34 cellular contexts compared by ENCODE assay signal in the genomic region with DNA sequence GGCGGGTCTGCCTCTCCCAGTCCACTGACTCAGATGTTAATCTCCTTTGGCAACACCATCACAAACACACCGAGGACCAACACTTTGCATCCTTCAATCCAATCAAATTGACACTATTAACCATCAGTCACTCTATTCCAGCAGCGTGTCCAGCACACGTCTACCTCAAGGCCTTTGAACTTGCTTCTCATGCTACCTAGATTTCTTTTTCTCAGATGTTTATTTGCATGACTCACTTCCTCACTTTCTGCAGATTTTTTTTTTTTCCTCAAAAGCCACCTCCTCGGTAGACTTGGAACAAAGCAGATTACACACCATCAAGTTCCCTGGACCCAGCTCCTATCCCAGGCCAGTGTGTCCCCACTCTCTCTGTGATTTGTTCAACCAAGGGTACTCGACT. TPM values are rescaled to one million over a fixed set of nuclear protein-coding genes. Genes with fewer than 3 reads are reported as not detected.
DNase-seq lines count a peak whose midpoint lies in the region; ATAC-seq, FAIRE-seq and TF ChIP-seq lines count a peak whose summit lies in the region.
"Had no signal": no experiment of that assay in that cellular context is flagged by ENCODE, and none has a peak within 500 bp of the region (broad histone marks: within the 10 kb centered on the region; RNA-seq: fewer than 3 reads in every experiment).

No MANE protein-coding gene starts in this region.

- DNase-seq in HepG2 (ENCODE audit: low spot score) (no peak), right lobe of liver (no peak), PC-3 (peak; percentile 64), endothelial cell of umbilical vein (ENCODE audit: low read depth, low spot score) (no peak), dorsolateral prefrontal cortex (no peak)
- DNase-seq in stimulated activated CD4-positive, alpha-beta T cell treated with anti-CD3 and anti-CD28 coated beads, Interleukin-15, amount 100 ng/mL, for 24 hours = no peak
- DNase-seq: activated CD4-positive, alpha-beta T cell treated with anti-CD3 and anti-CD28 coated beads for 1 hour; activated CD8-positive, alpha-beta memory T cell treated with anti-CD3 and anti-CD28 coated beads, Interleukin-2, amount 50 U/mL, for 48 hours; activated CD8-positive, alpha-beta T cell treated with anti-CD3 and anti-CD28 coated beads for 36 hours; anterior cingulate cortex; DMS153; effector memory CD8-positive, alpha-beta T cell; NCI-H1092 treated with DMSO at 0.1 percent for 48 hours; NCI-H187; NCI-H526; PC-9; right cardiac atrium; SHP77; stimulated activated CD4-positive, alpha-beta T cell treated with anti-CD3 and anti-CD28 coated beads, Interleukin-2, amount 100 ng/mL, for 24 hours; stimulated activated CD8-positive, alpha-beta memory T cell treated with anti-CD3 and anti-CD28 coated beads, Interleukin-4, amount 100 ng/mL, for 48 hours; testis had no signal

- H3K9me2 ChIP-seq in PC-3 (replicated peaks; ENCODE audit: low read length) = no peaks in the 10 kb centered on the region

- TF ChIP-seq CTCF in HepG2 (CRISPR knock-in tag; IDR thresholded peaks at IDR 0.05) (no peak), right lobe of liver (IDR thresholded peaks at IDR 0.05) (no peak), PC-3 (conservative IDR thresholded peaks at IDR 0.05; ENCODE audit: low read depth, low read length) (no peak), endothelial cell of umbilical vein (IDR thresholded peaks at IDR 0.05; ENCODE audit: extremely low read depth in 1 of 2, insufficient read depth in 1 of 2, low read depth in 1 of 2, low read length in 2 of 2) (no peak), dorsolateral prefrontal cortex (IDR thresholded peaks at IDR 0.05 in 54 of 56, conservative IDR thresholded peaks at IDR 0.05 in 2 of 56; ENCODE audit: low read depth in 1 of 56, partially characterized antibody in 56 of 56) (no peak)

- H3K27ac ChIP-seq in HepG2 (ENCODE audit: extremely low read length, insufficient read depth, low read length) (no peak overlapping the region), right lobe of liver (no peak overlapping the region), PC-3 (ENCODE audit: low read length) (no peak overlapping the region), endothelial cell of umbilical vein (ENCODE audit: insufficient read depth, low read depth, low read length) (no peak overlapping the region), dorsolateral prefrontal cortex (no peak overlapping the region)
- H3K27ac ChIP-seq: cardiac muscle cell, parathyroid adenoma, PC-9, testis had no signal

- H3K4me1 ChIP-seq in HepG2 (ENCODE audit: insufficient read depth, low read length) (peaks cover 16% of the 10 kb centered on the region; the same call in 1 of the 2 replicates), right lobe of liver (peaks cover 0 to 5% (median 0%) of the 10 kb centered on the region in 4 donors), PC-3 (ENCODE audit: insufficient read depth, low read length) (peaks cover 20% of the 10 kb centered on the region), endothelial cell of umbilical vein (ENCODE audit: control insufficient read depth, extremely low read depth, insufficient read depth, low read length) (peaks cover 4% of the 10 kb centered on the region)
- H3K4me1 ChIP-seq: parathyroid adenoma, testis had no signal

- H4K20me1 ChIP-seq in HepG2 (ENCODE audit: insufficient read depth, low read length) (no peaks in the 10 kb centered on the region), PC-3 (ENCODE audit: low read length) (no peaks in the 10 kb centered on the region), endothelial cell of umbilical vein (replicated peaks; ENCODE audit: control insufficient read depth, extremely low read depth, insufficient read depth, low read length) (no peaks in the 10 kb centered on the region)

- ATAC-seq in HepG2 = no peak
- ATAC-seq in right lobe of liver = no peak
- peak; percentile 64 for ATAC-seq in PC-3
- ATAC-seq in GM18907 (IDR thresholded peaks at IDR 0.05; ENCODE audit: unreplicated experiment) = no peak
- ATAC-seq: activated CD8-positive, alpha-beta T cell treated with anti-CD3 and anti-CD28 coated beads for 36 hours; effector memory CD8-positive, alpha-beta T cell; right cardiac atrium had no signal

- H3F3A ChIP-seq in PC-3 (ENCODE audit: low read length, unreplicated experiment) = no peaks in the 10 kb centered on the region

- no peak for TF ChIP-seq RAD21 in HepG2 (CRISPR knock-in tag; IDR thresholded peaks at IDR 0.05)

- H3K36me3 ChIP-seq in HepG2 (replicated peaks in 1 of 2; ENCODE audit: control insufficient read depth in 1 of 2, insufficient read depth in 2 of 2, low read length in 2 of 2) (no peaks in the 10 kb centered on the region), right lobe of liver (no peaks in the 10 kb centered on the region), PC-3 (ENCODE audit: low read depth, low read length) (no peaks in the 10 kb centered on the region), endothelial cell of umbilical vein (ENCODE audit: control insufficient read depth in 2 of 2, extremely low read depth in 1 of 2, insufficient read depth in 2 of 2, low read length in 2 of 2) (no peaks in the 10 kb centered on the region)
- H3K36me3 ChIP-seq: cardiac muscle cell had no signal

- H3K9me1 ChIP-seq in endothelial cell of umbilical vein (replicated peaks; ENCODE audit: control insufficient read depth, extremely low read depth, insufficient read depth, low read length) = no peaks in the 10 kb centered on the region

- dilution Hi-C loops in endothelial cell of umbilical vein (cut with MboI; ENCODE audit: extremely low pct_ligation_motif_present, low sequenced_read_pairs) = no loop called here

- H3K9ac ChIP-seq in HepG2 (ENCODE audit: insufficient read depth, low read depth, low read length) (no peak overlapping the region), PC-3 (ENCODE audit: low read length) (no peak overlapping the region), endothelial cell of umbilical vein (replicated peaks; ENCODE audit: extremely low read depth, insufficient read depth, low read length) (no peak overlapping the region)
- H3K9ac ChIP-seq: parathyroid adenoma had no signal

- in situ Hi-C loops in HepG2 (cut with HindIII; ENCODE audit: extremely low pct_ligation_motif_present, low pct_unique_long_range_greater_than_20kb) = no loop called here

- CTCF ChIA-PET in HepG2 (lab: Yijun Ruan, JAX; ENCODE audit: low intra/inter-chr PET ratio, low total read pairs) = no interaction called here
- CTCF ChIA-PET in PC-3 (lab: Charles Lee) = no interaction called here
- CTCF ChIA-PET in endothelial cell of umbilical vein (lab: Charles Lee) = no interaction called here

- H3K27me3 ChIP-seq in HepG2 (ENCODE audit: control insufficient read depth in 1 of 2, insufficient read depth in 2 of 2, low read length in 2 of 2) (no peaks in the 10 kb centered on the region), right lobe of liver (no peaks in the 10 kb centered on the region), PC-3 (ENCODE audit: low read length) (no peaks in the 10 kb centered on the region), endothelial cell of umbilical vein (ENCODE audit: control insufficient read depth in 2 of 2, insufficient read depth in 2 of 2, low read length in 2 of 2) (no peaks in the 10 kb centered on the region), dorsolateral prefrontal cortex (peaks cover 0 to 87% (median 28%) of the 10 kb centered on the region in 45 donors)
- H3K27me3 ChIP-seq: cardiac muscle cell, testis had no signal

- TF ChIP-seq POLR2A in HepG2 (IDR thresholded peaks at IDR 0.05; ENCODE audit: insufficient read depth in 1 of 2, low read depth in 2 of 2, low read length in 2 of 2) = no peak
- TF ChIP-seq POLR2A in right lobe of liver (IDR thresholded peaks at IDR 0.05) = no peak
- no peak for TF ChIP-seq POLR2A in endothelial cell of umbilical vein (IDR thresholded peaks at IDR 0.05; ENCODE audit: low read depth, low read length)

- H3K4me3 ChIP-seq in HepG2 (replicated peaks in 1 of 3; ENCODE audit: insufficient read depth in 1 of 3, low read depth in 2 of 3, low read length in 3 of 3) (no peak overlapping the region), right lobe of liver (no peak overlapping the region), PC-3 (ENCODE audit: low read length) (no peak overlapping the region), endothelial cell of umbilical vein (replicated peaks in 1 of 3; ENCODE audit: insufficient read depth in 1 of 3, low read depth in 1 of 3, low read length in 3 of 3) (no peak overlapping the region), dorsolateral prefrontal cortex (no peak overlapping the region)
- H3K4me3 ChIP-seq: cardiac muscle cell, PC-9, testis had no signal

- H3K79me2 ChIP-seq in HepG2 (ENCODE audit: insufficient read depth, low read length) (no peaks in the 10 kb centered on the region), PC-3 (ENCODE audit: low read length) (no peaks in the 10 kb centered on the region), endothelial cell of umbilical vein (ENCODE audit: control insufficient read depth, insufficient read depth, low read length) (no peaks in the 10 kb centered on the region)
- H3K79me2 ChIP-seq: parathyroid adenoma had no signal

- TF ChIP-seq EP300 in HepG2 (IDR thresholded peaks at IDR 0.05; ENCODE audit: low read depth in 2 of 2, low read length in 2 of 2) = no peak
- no peak for TF ChIP-seq EP300 in HepG2 (CRISPR knock-in tag; IDR thresholded peaks at IDR 0.05; ENCODE audit: borderline replicate concordance)

- 0% methylated on average over 5 of the region's 6 CpGs for WGBS in HepG2 (ENCODE audit: low lambda C conversion rate)
- WGBS in right lobe of liver (ENCODE audit: insufficient coverage, low coverage, low lambda C conversion rate, missing lambda C conversion rate) = 65% methylated on average over 4 of the region's 6 CpGs

- no peak for FAIRE-seq in HepG2 (lab: Jason Lieb, UNC)
- peak; percentile 77 for FAIRE-seq in endothelial cell of umbilical vein (lab: Jason Lieb, UNC)
- FAIRE-seq: colon, G401.6, keratinocyte had no signal

- intact Hi-C loops in HepG2 (cut with micrococcal nuclease; ENCODE audit: unreplicated experiment) (no loop called here), right lobe of liver (cut with DNase I) (no loop called here), PC-3 (cut with micrococcal nuclease) (loop anchor here (10.0 kb wide), 1 partner anchor 80 kb away; no protein-coding TSS in a partner anchor), endothelial cell of umbilical vein (cut with micrococcal nuclease) (no loop called here), dorsolateral prefrontal cortex (cut with DNase I) (no loop called here)

- H3K9me3 ChIP-seq in HepG2 (ENCODE audit: low read length) (no peaks in the 10 kb centered on the region), right lobe of liver (no peaks in the 10 kb centered on the region), PC-3 (ENCODE audit: low read length) (no peaks in the 10 kb centered on the region), endothelial cell of umbilical vein (replicated peaks; ENCODE audit: control insufficient read depth, insufficient read depth, low read length) (no peaks in the 10 kb centered on the region)
- H3K9me3 ChIP-seq: testis had no signal

- no TSS peak for BruUV-seq in HepG2 (replicated peaks; lab: Mats Ljungman, UMichigan)
- BruUV-seq in PC-3 (replicated peaks; lab: Mats Ljungman, UMichigan) = no TSS peak
- BruUV-seq in endothelial cell of umbilical vein (replicated peaks; lab: Mats Ljungman, UMichigan) = no TSS peak

- POLR2A ChIA-PET in HepG2 (lab: Yijun Ruan, JAX) = no interaction called here
- POLR2A ChIA-PET in PC-3 (lab: Charles Lee; ENCODE audit: unreplicated experiment) = no interaction called here
- POLR2A ChIA-PET in endothelial cell of umbilical vein (lab: Charles Lee) = no interaction called here

- H2AFZ ChIP-seq in HepG2 (ENCODE audit: low read length) (no peak overlapping the region), PC-3 (ENCODE audit: low read length) (no peak overlapping the region), endothelial cell of umbilical vein (ENCODE audit: low read depth, low read length) (no peak overlapping the region)
- H2AFZ ChIP-seq: parathyroid adenoma, PC-9 had no signal

- H3K4me2 ChIP-seq in HepG2 (ENCODE audit: low read depth, low read length) = no peak overlapping the region
- H3K4me2 ChIP-seq in PC-3 (ENCODE audit: low read length) = no peak overlapping the region
- H3K4me2 ChIP-seq in endothelial cell of umbilical vein (ENCODE audit: insufficient read depth, low read length) = no peak overlapping the region
- H3K4me2 ChIP-seq: PC-9 had no signal

RNA-seq across cellular contexts. Expression of gene SUPT20HL2, which starts 49.5 kb away (rescaled TPM):
- total RNA-seq in HepG2 (2016; rRNA removed; fragmentation: Illumina TruSeq; extraction: Trizol) (not detected in 2 replicates), right lobe of liver (not detected), PC-3 (2014; rRNA removed) (not detected in 2 replicates), endothelial cell of umbilical vein (not detected in 2 replicates), dorsolateral prefrontal cortex (under 1 TPM in 5 of 120 experiments, not detected in 115; 0.18 to 0.27 (median 0.20) TPM)
- not detected in 2 replicates for total RNA-seq in HepG2 (2016; cell fraction: cytosol; rRNA removed; fragmentation: Illumina TruSeq; extraction: Trizol; ENCODE audit: low read depth)
- not detected in 2 replicates for total RNA-seq in HepG2 (2016; cell fraction: insoluble cytoplasmic fraction; rRNA removed; fragmentation: Illumina TruSeq; extraction: Trizol)
- total RNA-seq in HepG2 (2016; cell fraction: membrane; rRNA removed; fragmentation: Illumina TruSeq; extraction: Trizol) = not detected in 2 replicates
- total RNA-seq in HepG2 (2016; cell fraction: nucleus; rRNA removed; fragmentation: Illumina TruSeq; extraction: Trizol) = not detected in 2 replicates
- polyA plus RNA-seq in HepG2 (2011; rRNA removed) (not detected in 2 replicates), endothelial cell of umbilical vein (not detected in 2 replicates)
- not detected in 2 replicates for polyA plus RNA-seq in HepG2 (2011; cell fraction: cytosol; rRNA removed)
- not detected in 2 replicates for polyA plus RNA-seq in HepG2 (2011; cell fraction: nucleus; rRNA removed)
- not detected in 2 replicates for polyA plus RNA-seq in HepG2 (2012)
- not detected in 2 replicates for polyA plus RNA-seq in HepG2 (2016; cell fraction: cytosol; fragmentation: Illumina TruSeq; extraction: Trizol; ENCODE audit: low read depth)
- not detected in 2 replicates for polyA plus RNA-seq in HepG2 (2016; cell fraction: insoluble cytoplasmic fraction; fragmentation: Illumina TruSeq; extraction: Trizol; ENCODE audit: low read depth)
- not detected in 2 replicates for polyA plus RNA-seq in HepG2 (2016; cell fraction: membrane; fragmentation: Illumina TruSeq; extraction: Trizol; ENCODE audit: low read depth)
- not detected in 2 replicates for polyA plus RNA-seq in HepG2 (2016; cell fraction: nucleus; fragmentation: Illumina TruSeq; extraction: Trizol; ENCODE audit: insufficient read depth, low read depth)
- polyA minus RNA-seq in HepG2 (2011; rRNA and poly(A)+ RNA removed; ENCODE audit: low replicate concordance) = not detected in 2 replicates
- not detected in 2 replicates for polyA minus RNA-seq in HepG2 (2011; cell fraction: cytosol; rRNA and poly(A)+ RNA removed)
- not detected in 2 replicates for polyA minus RNA-seq in HepG2 (2011; cell fraction: nucleus; rRNA and poly(A)+ RNA removed)
- polyA plus RNA-seq in endothelial cell of umbilical vein (2011; cell fraction: cytosol; rRNA removed) = not detected in 2 replicates
- polyA plus RNA-seq in endothelial cell of umbilical vein (2011; cell fraction: nucleus; rRNA removed) = not detected in 2 replicates
- not detected in 2 replicates for polyA plus RNA-seq in endothelial cell of umbilical vein (2012)
- not detected in 2 replicates for polyA minus RNA-seq in endothelial cell of umbilical vein
- not detected for polyA minus RNA-seq in endothelial cell of umbilical vein (2011; cell fraction: cytosol; rRNA and poly(A)+ RNA removed)
- polyA minus RNA-seq in endothelial cell of umbilical vein (2011; cell fraction: nucleus; rRNA and poly(A)+ RNA removed) = not detected in 2 replicates
- total RNA-seq: activated CD8-positive, alpha-beta T cell treated with anti-CD3 and anti-CD28 coated beads for 36 hours; activated T-helper 17 cell treated with anti-CD3 and anti-CD28 coated beads, Interleukin-2, amount 50 U/mL, for 72 hours; liver; mesothelial cell of epicardium; PC-9; right cardiac atrium; urinary bladder had no signal
- polyA plus RNA-seq: BJ, esophagus, IgD-negative memory B cell, keratinocyte, liver, right cardiac atrium had no signal
